ENCODE assay signal across 15 cellular contexts in genomic region chr4:4358093-4358840, GRCh38. TPM values are rescaled to one million over a fixed set of nuclear protein-coding genes. Genes with fewer than 3 reads are reported as not detected.
"Had no signal": no experiment of that assay in that cellular context is flagged by ENCODE, and none has a peak within 500 bp of the region (broad histone marks: within the 10 kb centered on the region; RNA-seq: fewer than 3 reads in every experiment).

No MANE protein-coding gene starts in this region.

- H3K27ac Mint-ChIP-seq: activated naive CD8-positive, alpha-beta T cell treated with anti-CD3 and anti-CD28 coated beads, Interleukin-2, amount 10 ng/mL, durations not matched to agents 7 days and 5 days; stimulated activated naive CD8-positive, alpha-beta T cell treated with anti-CD3 and anti-CD28 coated beads, Interleukin-15, Interleukin-2, amounts not matched to agents 100 ng/mL and 50 ng/mL, for 24 hours had no signal

- H3K27ac ChIP-seq: esophagus squamous epithelium, upper lobe of left lung had no signal

- H3K4me1 ChIP-seq: esophagus squamous epithelium, upper lobe of left lung had no signal

- ATAC-seq: left colon; naive thymus-derived CD8-positive, alpha-beta T cell had no signal

- H3K27me3 ChIP-seq: upper lobe of left lung had no signal

- H3K36me3 ChIP-seq: esophagus squamous epithelium, upper lobe of left lung had no signal

- H3K9me3 ChIP-seq: esophagus squamous epithelium, upper lobe of left lung had no signal

- H3K4me1 Mint-ChIP-seq: activated naive CD8-positive, alpha-beta T cell treated with anti-CD3 and anti-CD28 coated beads, Interleukin-2, amount 10 ng/mL, durations not matched to agents 7 days and 5 days had no signal

- H3K36me3 Mint-ChIP-seq: activated naive CD8-positive, alpha-beta T cell treated with anti-CD3 and anti-CD28 coated beads, Interleukin-2, amount 10 ng/mL, durations not matched to agents 7 days and 5 days had no signal

- DNase-seq: activated CD4-positive, alpha-beta T cell treated with anti-CD3 and anti-CD28 coated beads for 1 hour; activated CD4-positive, alpha-beta T cell treated with anti-CD3 and anti-CD28 coated beads, Interleukin-2, amount 50 U/mL, for 48 hours; activated gamma-delta T cell treated with Interleukin-2 at 50 U/mL for 16 hours; activated naive CD8-positive, alpha-beta T cell treated with anti-CD3 and anti-CD28 coated beads, Interleukin-2, amount 10 ng/mL, durations not matched to agents 7 days and 5 days; activated T-cell treated with anti-CD3 and anti-CD28 coated beads, Interleukin-2, amount 50 U/mL, for 48 hours; anterior cingulate cortex; esophagus squamous epithelium; foreskin fibroblast; left colon; naive thymus-derived CD8-positive, alpha-beta T cell; stimulated activated CD4-positive, alpha-beta T cell treated with anti-CD3 and anti-CD28 coated beads, Interleukin-4, amount 100 ng/mL, for 24 hours; T-helper 9 cell; upper lobe of left lung had no signal

- H3K4me3 Mint-ChIP-seq: activated naive CD8-positive, alpha-beta T cell treated with anti-CD3 and anti-CD28 coated beads, Interleukin-2, amount 10 ng/mL, durations not matched to agents 7 days and 5 days; naive thymus-derived CD8-positive, alpha-beta T cell; stimulated activated naive CD8-positive, alpha-beta T cell treated with anti-CD3 and anti-CD28 coated beads, Interleukin-15, Interleukin-2, amounts not matched to agents 100 ng/mL and 50 ng/mL, for 24 hours had no signal

- H3K4me3 ChIP-seq: esophagus squamous epithelium, upper lobe of left lung had no signal

- H3K27me3 Mint-ChIP-seq: activated naive CD8-positive, alpha-beta T cell treated with anti-CD3 and anti-CD28 coated beads, Interleukin-2, amount 10 ng/mL, durations not matched to agents 7 days and 5 days; stimulated activated naive CD8-positive, alpha-beta T cell treated with anti-CD3 and anti-CD28 coated beads, Interleukin-15, Interleukin-2, amounts not matched to agents 100 ng/mL and 50 ng/mL, for 24 hours had no signal

RNA-seq across cellular contexts. Expression of gene NSG1, which starts 28.6 kb away (rescaled TPM):
- total RNA-seq: lung microvascular endothelial cell had no signal
